Comparison of ENCODE assay signal across 22 cellular contexts in genomic region chr21:32674731-32675130, GRCh38. TPM values are rescaled to one million over a fixed set of nuclear protein-coding genes. Genes with fewer than 3 reads are reported as not detected.
A peak's percentile ranks its signal among the peaks of the same experiment; 100 is the strongest.
DNase-seq lines count a peak whose midpoint lies in the region; ATAC-seq, FAIRE-seq and TF ChIP-seq lines count a peak whose summit lies in the region.
"Had no signal": no experiment of that assay in that cellular context is flagged by ENCODE, and none has a peak within 500 bp of the region (broad histone marks: within the 10 kb centered on the region; RNA-seq: fewer than 3 reads in every experiment).

No MANE protein-coding gene starts in this region.

- peak overlapping the region; percentile 45 for H3K27ac Mint-ChIP-seq in activated CD4-positive, alpha-beta T cell treated with anti-CD3 and anti-CD28 coated beads for 36 hours
- H3K27ac Mint-ChIP-seq: CD4-positive, alpha-beta memory T cell; GM23338 had no signal

- no peak overlapping the region for H3K9ac ChIP-seq in Karpas-422 (ENCODE audit: low read length)

- H3K4me2 ChIP-seq in Karpas-422 (ENCODE audit: low read depth, low read length, poor library complexity, severe bottlenecking): no peak overlapping the region
- H3K4me2 ChIP-seq: A549, GM23338 had no signal

- DNase-seq in activated CD4-positive, alpha-beta T cell treated with anti-CD3 and anti-CD28 coated beads for 36 hours: no peak
- DNase-seq in activated CD4-positive, alpha-beta T cell treated with anti-CD3 and anti-CD28 coated beads for 48 hours: no peak
- DNase-seq in GM12891 (ENCODE audit: insufficient read length, low spot score) (no peak), left colon (no peak), Karpas-422 (no peak), AG08395 (ENCODE audit: low spot score) (no peak), retina (no peak)
- DNase-seq: 8988T; ACHN; C1 segment of cervical spinal cord; Calu3; CD4-positive, alpha-beta memory T cell; COR-L47; DMS53; DMS79 treated with DMSO at 0.1 percent for 48 hours; GF-D8 had no signal

- TF ChIP-seq POLR2A in GM12891 (IDR thresholded peaks at IDR 0.05; ENCODE audit: low read depth, low read length): no peak

- POLR2A ChIA-PET in activated CD4-positive, alpha-beta T cell treated with anti-CD3 and anti-CD28 coated beads for 36 hours (lab: Charles Lee): no interaction called here
- POLR2A ChIA-PET in HEK293 (lab: Yijun Ruan, JAX): no interaction called here

- CTCF ChIA-PET in activated CD4-positive, alpha-beta T cell treated with anti-CD3 and anti-CD28 coated beads for 36 hours (lab: Charles Lee): no interaction called here
- CTCF ChIA-PET in HEK293 (lab: Yijun Ruan, JAX): interaction anchor here (1.9 kb wide), 1 partner anchor 22 kb away, joined by 4 read pairs; no protein-coding TSS in a partner anchor

- H3K4me1 Mint-ChIP-seq in activated CD4-positive, alpha-beta T cell treated with anti-CD3 and anti-CD28 coated beads for 36 hours: no peaks in the 10 kb centered on the region
- H3K4me1 Mint-ChIP-seq: CD4-positive, alpha-beta memory T cell; GM23338 had no signal

- H3K9me3 ChIP-seq in HEK293 (ENCODE audit: control insufficient read depth, insufficient read depth, low read depth, low read length) (no peaks in the 10 kb centered on the region), Karpas-422 (ENCODE audit: low read length) (no peaks in the 10 kb centered on the region)
- H3K9me3 ChIP-seq: A549, HAP-1 had no signal

- H3K27me3 ChIP-seq in Karpas-422 (ENCODE audit: low read length): no peaks in the 10 kb centered on the region

- H3K4me3 Mint-ChIP-seq in activated CD4-positive, alpha-beta T cell treated with anti-CD3 and anti-CD28 coated beads for 36 hours: no peak overlapping the region
- H3K4me3 Mint-ChIP-seq: CD4-positive, alpha-beta memory T cell; GM23338 had no signal

- no peak overlapping the region for H2AFZ ChIP-seq in Karpas-422 (ENCODE audit: low read length)
- H2AFZ ChIP-seq: GM23338 had no signal

- no peak for TF ChIP-seq CTCF in HEK293 (tag by site-specific recombination; IDR thresholded peaks at IDR 0.05)

- H3K27ac ChIP-seq in HEK293 (ENCODE audit: extremely low read depth, low read depth, low read length): no peak overlapping the region
- no peak overlapping the region for H3K27ac ChIP-seq in Karpas-422 (ENCODE audit: low read length)
- H3K27ac ChIP-seq: A549 had no signal

- H3K9me3 Mint-ChIP-seq in activated CD4-positive, alpha-beta T cell treated with anti-CD3 and anti-CD28 coated beads for 36 hours (ENCODE audit: low read depth): no peaks in the 10 kb centered on the region
- H3K9me3 Mint-ChIP-seq: CD4-positive, alpha-beta memory T cell; GM23338 had no signal

- no peaks in the 10 kb centered on the region for H3K79me2 ChIP-seq in Karpas-422 (ENCODE audit: low read length)

- no peaks in the 10 kb centered on the region for H3K27me3 Mint-ChIP-seq in activated CD4-positive, alpha-beta T cell treated with anti-CD3 and anti-CD28 coated beads for 36 hours
- H3K27me3 Mint-ChIP-seq: CD4-positive, alpha-beta memory T cell had no signal

- ATAC-seq in activated CD4-positive, alpha-beta T cell treated with anti-CD3 and anti-CD28 coated beads for 36 hours: no peak
- ATAC-seq in left colon: peak; percentile 97
- ATAC-seq: A549, GM23338 had no signal

- H3K4me3 ChIP-seq in HEK293 (ENCODE audit: low read depth, low read length): no peak overlapping the region
- no peak overlapping the region for H3K4me3 ChIP-seq in Karpas-422 (ENCODE audit: low read length)
- H3K4me3 ChIP-seq: A549, GM23338, HAP-1 had no signal

- no peaks in the 10 kb centered on the region for H3K9me2 ChIP-seq in Karpas-422 (replicated peaks; ENCODE audit: insufficient read depth, low read length)

- H4K20me1 ChIP-seq in Karpas-422 (ENCODE audit: insufficient read depth, low read depth, low read length): no peaks in the 10 kb centered on the region

- no peaks in the 10 kb centered on the region for H3K4me1 ChIP-seq in HEK293 (ENCODE audit: control insufficient read depth, insufficient read depth, low read length)
- H3K4me1 ChIP-seq in Karpas-422 (ENCODE audit: low read length): no peaks in the 10 kb centered on the region
- H3K4me1 ChIP-seq: A549, HAP-1 had no signal

- peaks cover 16% of the 10 kb centered on the region for H3K36me3 Mint-ChIP-seq in activated CD4-positive, alpha-beta T cell treated with anti-CD3 and anti-CD28 coated beads for 36 hours (ENCODE audit: low read depth)

- H3K36me3 ChIP-seq in HEK293 (ENCODE audit: control insufficient read depth in 2 of 2, insufficient read depth in 1 of 2, low read length in 2 of 2): peaks cover 3 to 12% of the 10 kb centered on the region in 2 experiments; a peak in 2 of 3 replicates
- no peaks in the 10 kb centered on the region for H3K36me3 ChIP-seq in Karpas-422 (ENCODE audit: insufficient read depth, low read length)

- FAIRE-seq in GM12891 (lab: Jason Lieb, UNC): no peak
- FAIRE-seq: A549, GM12892, GM19239 had no signal

- intact Hi-C loops in activated CD4-positive, alpha-beta T cell treated with anti-CD3 and anti-CD28 coated beads for 36 hours (cut with DNase I, micrococcal nuclease): no loop called here
- intact Hi-C loops in left colon (cut with DNase I, micrococcal nuclease): no loop called here

TF ChIP-seq in GM12891, 5 proteins besides CTCF, POLR2A, EP300 and RAD21:
- 0 out of 2 replicates have a peak, but pooled peaks have one; percentile 10 for TF ChIP-seq SPI1 (IDR thresholded peaks at IDR 0.05; ENCODE audit: low read depth, low read length)
- TF ChIP-seq PAX5 (IDR thresholded peaks at IDR 0.05; ENCODE audit: insufficient read depth, low read length, severe bottlenecking): no peak
- no peak for TF ChIP-seq POLR2AphosphoS5 (IDR thresholded peaks at IDR 0.05; ENCODE audit: low read depth, low read length)

TF ChIP-seq in HEK293, 187 proteins besides CTCF, POLR2A, EP300 and RAD21:
- TF ChIP-seq PRDM1 (tag by site-specific recombination; IDR thresholded peaks at IDR 0.05): 0 out of 2 replicates have a peak, but pooled peaks have one; percentile 8
- no peak for TF ChIP-seq ZNF48 (tag by site-specific recombination; IDR thresholded peaks at IDR 0.05)
- no peak for TF ChIP-seq ZNF624 (tag by site-specific recombination; IDR thresholded peaks at IDR 0.05)
TF ChIP-seq in HEK293: peak in this region for 1.

RNA-seq across cellular contexts. Expression of gene SYNJ1, which starts 53.1 kb away (rescaled TPM):
- total RNA-seq in activated CD4-positive, alpha-beta T cell treated with anti-CD3 and anti-CD28 coated beads for 36 hours: 10 to 100 TPM in 1 of 2 experiments, 1 to 10 TPM in 1; 6.3 to 10.5 TPM
- 1.7 TPM for polyA plus RNA-seq in GM12891 (2012; ENCODE audit: low read depth, missing spikeins)
- 10 to 100 TPM; 13.1 to 14.0 TPM for total RNA-seq in left colon
- total RNA-seq in Karpas-422 (2014; rRNA removed; shearing (Covaris generic); ENCODE audit: low replicate concordance): 2.6 and 6.0 TPM in 2 replicates
